In the genomic region with DNA sequence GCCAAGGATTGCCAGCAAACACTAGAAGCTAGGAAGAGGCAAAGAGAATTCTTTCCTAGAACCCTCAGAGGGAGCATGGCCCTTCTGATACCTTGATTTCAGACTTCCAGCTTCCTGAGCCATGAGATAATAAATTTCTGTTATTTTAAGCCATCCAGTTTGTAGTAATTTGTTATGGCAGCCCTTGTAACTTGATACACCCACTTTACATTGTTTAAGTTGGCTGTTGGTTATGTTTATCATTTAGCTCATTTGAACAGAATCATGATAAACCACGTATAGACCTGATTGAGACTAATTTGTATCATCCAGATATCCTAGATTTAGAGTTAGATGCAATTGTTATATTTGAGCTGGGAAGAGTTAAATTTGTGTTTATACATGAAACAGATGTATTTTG, we compare ENCODE assay signal across 25 cellular contexts. TPM values are rescaled to one million over a fixed set of nuclear protein-coding genes. Genes with fewer than 3 reads are reported as not detected.
A peak's percentile ranks its signal among the peaks of the same experiment; 100 is the strongest.
DNase-seq lines count a peak whose midpoint lies in the region; ATAC-seq, FAIRE-seq and TF ChIP-seq lines count a peak whose summit lies in the region.
"Had no signal": no experiment of that assay in that cellular context is flagged by ENCODE, and none has a peak within 500 bp of the region (broad histone marks: within the 10 kb centered on the region; RNA-seq: fewer than 3 reads in every experiment).

No MANE protein-coding gene starts in this region.

- H3K27ac ChIP-seq in IMR-90 (ENCODE audit: insufficient read depth, low read length) (peak overlapping the region; percentile 73; the same call in 1 of the 2 replicates), K562 (ENCODE audit: extremely low read depth, low read depth, low read length) (no peak overlapping the region)

- H2AFZ ChIP-seq in IMR-90 (replicated peaks; ENCODE audit: low read length, poor library complexity) (no peak overlapping the region), K562 (ENCODE audit: low read depth, low read length) (no peak overlapping the region)

- H2BK15ac ChIP-seq in IMR-90 (ENCODE audit: low read depth, low read length) = no peak overlapping the region

- intact Hi-C loops in IMR-90 (cut with micrococcal nuclease) = no loop called here
- intact Hi-C loops in K562 (cut with micrococcal nuclease) = no loop called here

- CTCF ChIA-PET in IMR-90 (lab: Yijun Ruan, JAX) = interaction anchor here (1.1 kb wide), 1 partner anchor 391 kb away, joined by 4 read pairs; no protein-coding TSS in a partner anchor
- CTCF ChIA-PET in K562 (lab: Yijun Ruan, JAX; ENCODE audit: low intra/inter-chr PET ratio) = no interaction called here
- CTCF ChIA-PET in T-cell (lab: Charles Lee) = interaction anchor here (0.7 to 3.2 kb wide), 7 partner anchors 19 to 35 kb away, joined by 3 to 16 read pairs (median 3); no protein-coding TSS in a partner anchor

- peak overlapping the region; percentile 4; the same call in 1 of the 2 replicates for H2BK20ac ChIP-seq in IMR-90 (ENCODE audit: low read depth, low read length)

- peak overlapping the region; percentile 63 for H3K4ac ChIP-seq in IMR-90 (ENCODE audit: low read depth, low read length)

- peak overlapping the region; percentile 10 for H2BK5ac ChIP-seq in IMR-90 (ENCODE audit: low read depth, low read length, poor library complexity, severe bottlenecking)

- dilution Hi-C loops in IMR-90 (cut with HindIII; ENCODE audit: low sequenced_read_pairs, unreplicated experiment) = no loop called here

- FAIRE-seq in K562 (lab: Jason Lieb, UNC) = no peak
- FAIRE-seq: G401.6, HepG2 had no signal

- peak overlapping the region; percentile 20; the same call in 1 of the 2 replicates for H4K91ac ChIP-seq in IMR-90 (ENCODE audit: insufficient read depth, low read depth, low read length)

- no peaks in the 10 kb centered on the region for H3K36me3 Mint-ChIP-seq in T-cell
- H3K36me3 Mint-ChIP-seq: CD4-positive, alpha-beta memory T cell had no signal

- H3K14ac ChIP-seq in IMR-90 (replicated peaks; ENCODE audit: low read depth, low read length) = peak overlapping the region; percentile 46

- WGBS in IMR-90 (ENCODE audit: extremely low coverage in 2 of 2, insufficient read length in 1 of 2), 2 experiments = no CpG with 5 or more reads among the region's 1 CpG
- 0% methylated on average over 1 of the region's 1 CpG for WGBS in K562 (ENCODE audit: insufficient coverage, low coverage, missing lambda C conversion rate)

- H3K23ac ChIP-seq in IMR-90 (ENCODE audit: low read depth, low read length) = no peak overlapping the region; the same call in 1 of the 2 replicates

- TF ChIP-seq RAD21 in IMR-90 (IDR thresholded peaks at IDR 0.05; ENCODE audit: low read length) (no peak), K562 (CRISPR knock-in tag; conservative IDR thresholded peaks at IDR 0.05 in 1 of 2, IDR thresholded peaks at IDR 0.05 in 1 of 2) (no peak)

- H3K27me3 ChIP-seq in IMR-90 (ENCODE audit: control insufficient read depth, insufficient read depth, low read length) (no peaks in the 10 kb centered on the region), K562 (ENCODE audit: control insufficient read depth in 2 of 2, insufficient read depth in 2 of 2, low read length in 2 of 2) (no peaks in the 10 kb centered on the region)
- H3K27me3 ChIP-seq: MG63 had no signal

- no peak overlapping the region for H3K56ac ChIP-seq in IMR-90 (ENCODE audit: extremely low read depth, insufficient read depth, low read length)

- H3K4me3 ChIP-seq in IMR-90 (ENCODE audit: insufficient read depth, low read depth, low read length) = no peak overlapping the region
- no peak overlapping the region for H3K4me3 ChIP-seq in K562
- H3K4me3 ChIP-seq: MG63 had no signal

- peak overlapping the region; percentile 33; the same call in 1 of the 2 replicates for H2AK5ac ChIP-seq in IMR-90 (ENCODE audit: low read depth, low read length)

- H3K4me3 Mint-ChIP-seq in T-cell = no peak overlapping the region
- H3K4me3 Mint-ChIP-seq: CD4-positive, alpha-beta memory T cell had no signal

- H3K4me2 ChIP-seq in IMR-90 (ENCODE audit: low read depth, low read length) = peak overlapping the region; percentile 10
- H3K4me2 ChIP-seq in K562 (ENCODE audit: insufficient read depth, low read length) = no peak overlapping the region

- POLR2A ChIA-PET in IMR-90 (lab: Charles Lee; ENCODE audit: unreplicated experiment) = no interaction called here
- POLR2A ChIA-PET in K562 (lab: Yijun Ruan, JAX) = interaction anchor here (0.6 to 1.5 kb wide), 4 partner anchors 9 to 49 kb away, joined by 3 to 13 read pairs (median 4); partner anchors contain the start of gene TES
- POLR2A ChIA-PET in T-cell (lab: Charles Lee) = no interaction called here

- no peak overlapping the region for H3K9ac ChIP-seq in IMR-90 (ENCODE audit: low read depth, low read length)
- H3K9ac ChIP-seq in K562 (ENCODE audit: insufficient read depth in 1 of 2, low read depth in 2 of 2, low read length in 2 of 2) = no peak overlapping the region

- in situ Hi-C loops in IMR-90 (cut with MboI; ENCODE audit: low sequenced_read_pairs) (no loop called here), K562 (cut with MboI) (no loop called here)

- no peaks in the 10 kb centered on the region for H3K27me3 Mint-ChIP-seq in T-cell
- H3K27me3 Mint-ChIP-seq: CD4-positive, alpha-beta memory T cell had no signal

- H3K9me1 ChIP-seq in IMR-90 (ENCODE audit: insufficient read depth, low read length) (no peaks in the 10 kb centered on the region), K562 (ENCODE audit: control insufficient read depth, insufficient read depth, low read length) (no peaks in the 10 kb centered on the region)

- DNase-seq in DMS53 (lab: John Stamatoyannopoulos, UW) = peak; percentile 34
- peak; percentile 11 for DNase-seq in DMS53 treated with DMSO at 0.1 percent for 48 hours (lab: John Stamatoyannopoulos, UW; ENCODE audit: unreplicated experiment)
- DNase-seq in IMR-90 = peak; percentile 44
- DNase-seq in K562 (ENCODE audit: extremely low read depth in 1 of 4, low spot score in 3 of 4) = no peak
- DNase-seq in occipital lobe (lab: John Stamatoyannopoulos, UW) = no peak
- DNase-seq in T-cell = no peak
- DNase-seq: C1 segment of cervical spinal cord; Caco-2; CD4-positive, alpha-beta memory T cell; DMS 273 treated with DMSO at 0.1 percent for 48 hours; GOT3; HCEC 1CT; KBM-7; MG63; NCI-H1417 treated with DMSO at 0.1 percent for 48 hours; NCI-H1694 treated with DMSO at 0.1 percent for 48 hours; NCI-H2227 treated with DMSO at 0.1 percent for 48 hours; NCI-H510A; NCI-H69; RPMI8226; SHP77 had no signal

- no peaks in the 10 kb centered on the region for H3K79me2 ChIP-seq in K562 (ENCODE audit: control insufficient read depth, insufficient read depth, low read length)

- TF ChIP-seq POLR2A in IMR-90 (IDR thresholded peaks at IDR 0.05; ENCODE audit: low read depth, low read length) (no peak), K562 (conservative IDR thresholded peaks at IDR 0.05) (no peak)

- BruUV-seq in IMR-90 (replicated peaks; lab: Mats Ljungman, UMichigan) = no TSS peak
- no TSS peak for BruUV-seq in K562 (replicated peaks; lab: Mats Ljungman, UMichigan)

- H3K9me3 ChIP-seq in IMR-90 (ENCODE audit: control insufficient read depth, insufficient read depth, low read length) (no peaks in the 10 kb centered on the region), K562 (replicated peaks; ENCODE audit: control insufficient read depth, insufficient read depth, low read depth, low read length) (no peaks in the 10 kb centered on the region)
- H3K9me3 ChIP-seq: Caco-2, MG63 had no signal

- H3K18ac ChIP-seq in IMR-90 (ENCODE audit: low read depth, low read length) = peak overlapping the region; percentile 4; the same call in 1 of the 2 replicates

- H3K36me3 ChIP-seq in IMR-90 (ENCODE audit: control insufficient read depth, insufficient read depth, low read length) (no peaks in the 10 kb centered on the region), K562 (ENCODE audit: control insufficient read depth, insufficient read depth, low read length) (no peaks in the 10 kb centered on the region)
- H3K36me3 ChIP-seq: MG63 had no signal

- H3K4me1 ChIP-seq in IMR-90 (ENCODE audit: control insufficient read depth, insufficient read depth, low read length) = peaks cover 5% of the 10 kb centered on the region
- no peaks in the 10 kb centered on the region for H3K4me1 ChIP-seq in K562 (replicated peaks in 1 of 2; ENCODE audit: control insufficient read depth in 2 of 2, insufficient read depth in 2 of 2, low read length in 2 of 2)
- H3K4me1 ChIP-seq: Caco-2 had no signal

- no peak overlapping the region for H2AK9ac ChIP-seq in IMR-90 (replicated peaks; ENCODE audit: low read depth, low read length, poor library complexity)

- no peaks in the 10 kb centered on the region for H3K9me3 Mint-ChIP-seq in T-cell
- H3K9me3 Mint-ChIP-seq: CD4-positive, alpha-beta memory T cell had no signal

- TF ChIP-seq CTCF in IMR-90 (conservative IDR thresholded peaks at IDR 0.05; ENCODE audit: low read depth, low read length) (no peak), K562 (IDR thresholded peaks at IDR 0.05 in 2 of 3, conservative IDR thresholded peaks at IDR 0.05 in 1 of 3; ENCODE audit: insufficient read depth in 2 of 3, low read depth in 1 of 3, low read length in 3 of 3) (no peak)

- H3K79me1 ChIP-seq in IMR-90 (ENCODE audit: low read depth in 1 of 2, low read length in 2 of 2) = no peaks in the 10 kb centered on the region

- H4K20me1 ChIP-seq in IMR-90 (ENCODE audit: insufficient read depth, low read length) (no peaks in the 10 kb centered on the region), K562 (replicated peaks; ENCODE audit: control insufficient read depth, insufficient read depth, low read length) (no peaks in the 10 kb centered on the region)

- peak overlapping the region; percentile 52; the same call in 1 of the 2 replicates for H2BK120ac ChIP-seq in IMR-90 (ENCODE audit: low read depth, low read length)

- ATAC-seq in IMR-90 (ENCODE audit: low read depth) (peak; percentile 64), K562 (no peak), HG03175 (IDR thresholded peaks at IDR 0.05; ENCODE audit: unreplicated experiment) (no peak), T-cell (replicated peaks in 1 of 4) (no peak), GM18861 (IDR thresholded peaks at IDR 0.05; ENCODE audit: unreplicated experiment) (no peak)
- ATAC-seq: HepG2 had no signal

- H3K4me1 Mint-ChIP-seq in T-cell = no peaks in the 10 kb centered on the region
- H3K4me1 Mint-ChIP-seq: CD4-positive, alpha-beta memory T cell had no signal

- H3K27ac Mint-ChIP-seq in T-cell = no peak overlapping the region
- H3K27ac Mint-ChIP-seq: CD4-positive, alpha-beta memory T cell had no signal

- H4K5ac ChIP-seq in IMR-90 (ENCODE audit: low read depth, low read length) = no peak overlapping the region

- no peak for TF ChIP-seq EP300 in K562 (IDR thresholded peaks at IDR 0.05; ENCODE audit: low read length)

- H4K8ac ChIP-seq in IMR-90 (ENCODE audit: low read depth in 2 of 2, low read length in 2 of 2) = peak overlapping the region; percentile 18 to 35; a peak in 1 of 4 replicates

RNA-seq across cellular contexts. Expression of gene TES, which starts 9.4 kb away (rescaled TPM):
- total RNA-seq in IMR-90 (2012; rRNA removed) (83.3 and 91.9 TPM in 2 replicates), K562 (2014; rRNA removed) (57.6 and 61.6 TPM in 2 replicates), K562 (2014; rRNA removed; fragmentation: Illumina TruSeq; extraction: Trizol) (53.8 and 61.6 TPM in 2 replicates), K562 (2015; rRNA removed; fragmentation: Illumina TruSeq; extraction: Trizol) (40.9 and 43.8 TPM in 2 replicates), K562 (2021) (52.1 and 58.0 TPM in 2 replicates), occipital lobe (13.4 TPM), T-cell (100 to 1,000 TPM; 101 to 132 (median 117) TPM)
- polyA plus RNA-seq in IMR-90 (2012; rRNA removed) (49.7 and 54.0 TPM in 2 replicates), K562 (2011; rRNA removed) (34.3 and 41.7 TPM in 2 replicates), K562 (2014; fragmentation: Illumina TruSeq; extraction: Trizol) (54.6 and 56.3 TPM in 2 replicates), K562 (2014; fragmentation: Nextera tagmentation; extraction: Ambion mirVana) (10 to 100 TPM; 20.7 to 26.3 TPM), K562 (2014; rRNA removed) (56.1 and 57.7 TPM in 2 replicates)
- 20.3 and 32.9 TPM in 2 replicates for polyA plus RNA-seq in IMR-90 (2012; cell fraction: cytosol; rRNA removed)
- 17.8 and 73.1 TPM in 2 replicates for polyA plus RNA-seq in IMR-90 (2012; cell fraction: nucleus; rRNA removed; ENCODE audit: low replicate concordance)
- total RNA-seq in K562 (2011; cell fraction: chromatin; rRNA removed; ENCODE audit: low replicate concordance) = 19.0 and 47.8 TPM in 2 replicates
- total RNA-seq in K562 (2011; cell fraction: nucleolus; rRNA removed) = 12.1 and 15.0 TPM in 2 replicates
- 20.7 and 21.8 TPM in 2 replicates for total RNA-seq in K562 (2011; cell fraction: nucleoplasm; rRNA removed)
- 13.8 and 21.1 TPM in 2 replicates for polyA plus RNA-seq in K562 (2011; cell fraction: cytosol; rRNA removed)
- 18.6 and 49.8 TPM in 2 replicates for polyA plus RNA-seq in K562 (2011; cell fraction: nucleus; rRNA removed)
- polyA plus RNA-seq in K562 (2012) = 49.7 and 119 TPM in 2 replicates
- 27.7 and 33.4 TPM in 2 replicates for polyA minus RNA-seq in K562 (2011; rRNA and poly(A)+ RNA removed)
- 11.3 and 15.4 TPM in 2 replicates for polyA minus RNA-seq in K562 (2011; cell fraction: cytosol; rRNA and poly(A)+ RNA removed)
- 7.0 and 26.5 TPM in 2 replicates for polyA minus RNA-seq in K562 (2011; cell fraction: nucleus; rRNA and poly(A)+ RNA removed)

Comparison
In these comparisons a context has a peak if more than half of its experiments do, and no peak if none do; other contexts are left out.
1. DNase-seq: peak in DMS53 (single experiment), DMS53 treated with DMSO at 0.1 percent for 48 hours (single experiment) and IMR-90 (single experiment); none in K562 (0 of 4), occipital lobe (single experiment) and T-cell (0 of 34).